29 cellular contexts compared by ENCODE assay signal in genomic region chr2:241842067-241842415, GRCh38. TPM values are rescaled to one million over a fixed set of nuclear protein-coding genes. Genes with fewer than 3 reads are reported as not detected.
A peak's percentile ranks its signal among the peaks of the same experiment; 100 is the strongest.
DNase-seq lines count a peak whose midpoint lies in the region; ATAC-seq and TF ChIP-seq lines count a peak whose summit lies in the region.
"Had no signal": no experiment of that assay in that cellular context is flagged by ENCODE, and none has a peak within 500 bp of the region (broad histone marks: within the 10 kb centered on the region; RNA-seq: fewer than 3 reads in every experiment).

No MANE protein-coding gene starts in this region.

- no peaks in the 10 kb centered on the region for H3K36me3 ChIP-seq in H7 (replicated peaks; ENCODE audit: control insufficient read depth, insufficient read depth, low read length)
- H3K36me3 ChIP-seq: cardiac muscle cell, esophagus squamous epithelium, ovary, suprapubic skin had no signal

- H3K9me3 ChIP-seq in CD4-positive, alpha-beta T cell (ENCODE audit: control insufficient read depth, low read length): no peaks in the 10 kb centered on the region
- H3K9me3 ChIP-seq: esophagus squamous epithelium, ovary, suprapubic skin had no signal

- CTCF ChIA-PET in CD4-positive, alpha-beta T cell (lab: Charles Lee): no interaction called here

- TF ChIP-seq CTCF in CD4-positive, alpha-beta T cell (IDR thresholded peaks at IDR 0.05): no peak
- TF ChIP-seq CTCF in chondrocyte (IDR thresholded peaks at IDR 0.05): no peak

- POLR2A ChIA-PET in CD4-positive, alpha-beta T cell (lab: Charles Lee): no interaction called here

- no peak for DNase-seq in CD4-positive, alpha-beta T cell
- DNase-seq in H7 (peak; percentile 53), posterior vena cava (ENCODE audit: low spot score) (peak; percentile 57), chondrocyte (ENCODE audit: low spot score) (no peak)
- no peak for DNase-seq in effector memory CD8-positive, alpha-beta T cell
- DNase-seq: cortex of kidney; esophagus squamous epithelium; foreskin melanocyte; hippocampal formation; NCI-H1436; NCI-H2107; NCI-H446; NCI-H82; stimulated activated CD4-positive, alpha-beta T cell treated with anti-CD3 and anti-CD28 coated beads, Interleukin-4, amount 100 ng/mL, for 1 hour had no signal

- no peak overlapping the region for H3K27ac ChIP-seq in CD4-positive, alpha-beta T cell (ENCODE audit: low read depth, low read length)
- H3K27ac ChIP-seq: cardiac muscle cell, ovary had no signal

- H3K27me3 ChIP-seq in CD4-positive, alpha-beta T cell (ENCODE audit: control insufficient read depth, insufficient read depth, low read length): no peaks in the 10 kb centered on the region
- peaks cover 13% of the 10 kb centered on the region for H3K27me3 ChIP-seq in H7 (ENCODE audit: control insufficient read depth, insufficient read depth, low read length)
- H3K27me3 ChIP-seq: ovary had no signal

- H3K36me3 Mint-ChIP-seq in CD4-positive, alpha-beta T cell (ENCODE audit: low read depth): no peaks in the 10 kb centered on the region
- H3K36me3 Mint-ChIP-seq in effector memory CD8-positive, alpha-beta T cell (ENCODE audit: insufficient read depth): peaks cover 19% of the 10 kb centered on the region
- no peaks in the 10 kb centered on the region for H3K36me3 Mint-ChIP-seq in chondrocyte (ENCODE audit: low read depth)
- H3K36me3 Mint-ChIP-seq: mesothelial cell of epicardium had no signal

- peaks cover 38% of the 10 kb centered on the region for H3K4me1 Mint-ChIP-seq in CD4-positive, alpha-beta T cell (ENCODE audit: low read depth)
- peaks cover 38 to 41% of the 10 kb centered on the region in 2 donors for H3K4me1 Mint-ChIP-seq in effector memory CD8-positive, alpha-beta T cell (ENCODE audit: low read depth in 2 of 2)
- peaks cover 18% of the 10 kb centered on the region for H3K4me1 Mint-ChIP-seq in chondrocyte (ENCODE audit: low read depth)

- peak overlapping the region; percentile 56 for H3K4me3 Mint-ChIP-seq in CD4-positive, alpha-beta T cell
- H3K4me3 Mint-ChIP-seq in effector memory CD8-positive, alpha-beta T cell: peak overlapping the region; percentile 44 to 94
- H3K4me3 Mint-ChIP-seq in chondrocyte (ENCODE audit: unreplicated experiment): no peak overlapping the region
- H3K4me3 Mint-ChIP-seq: mesothelial cell of epicardium had no signal

- intact Hi-C loops in CD4-positive, alpha-beta T cell (cut with DNase I, micrococcal nuclease): no loop called here
- intact Hi-C loops in posterior vena cava (cut with DNase I): no loop called here

- H3K9me3 Mint-ChIP-seq in CD4-positive, alpha-beta T cell: no peaks in the 10 kb centered on the region
- H3K9me3 Mint-ChIP-seq in effector memory CD8-positive, alpha-beta T cell: no peaks in the 10 kb centered on the region
- H3K9me3 Mint-ChIP-seq in chondrocyte (ENCODE audit: low read depth): no peaks in the 10 kb centered on the region
- H3K9me3 Mint-ChIP-seq: mesothelial cell of epicardium, nephron had no signal

- H3K27me3 Mint-ChIP-seq in CD4-positive, alpha-beta T cell: no peaks in the 10 kb centered on the region
- no peaks in the 10 kb centered on the region for H3K27me3 Mint-ChIP-seq in effector memory CD8-positive, alpha-beta T cell
- H3K27me3 Mint-ChIP-seq in chondrocyte (ENCODE audit: low read depth): peaks cover 26% of the 10 kb centered on the region

- peak overlapping the region; percentile 83 for H3K27ac Mint-ChIP-seq in CD4-positive, alpha-beta T cell
- peak overlapping the region; percentile 92 to 95 for H3K27ac Mint-ChIP-seq in effector memory CD8-positive, alpha-beta T cell
- H3K27ac Mint-ChIP-seq in chondrocyte (ENCODE audit: unreplicated experiment): no peak overlapping the region
- H3K27ac Mint-ChIP-seq: mesothelial cell of epicardium had no signal

- H3K4me3 ChIP-seq in H7 (ENCODE audit: insufficient read depth, low read depth, low read length): no peak overlapping the region
- H3K4me3 ChIP-seq: cardiac muscle cell, ovary had no signal

- no peak for ATAC-seq in CD4-positive, alpha-beta T cell (ENCODE audit: poor library complexity)
- ATAC-seq in effector memory CD8-positive, alpha-beta T cell (replicated peaks): no peak
- ATAC-seq in GM21529 (IDR thresholded peaks at IDR 0.05; ENCODE audit: unreplicated experiment) (no peak), GM21360 (IDR thresholded peaks at IDR 0.05; ENCODE audit: unreplicated experiment) (no peak), SK-N-SH treated with all-trans-retinoic acid at 6 μM for 48 hours (no peak)

TF ChIP-seq in SK-N-SH treated with all-trans-retinoic acid at 6 μM for 48 hours, 23 proteins besides CTCF, POLR2A, EP300 and RAD21:
- TF ChIP-seq ZNF565 (CRISPR knock-in tag; conservative IDR thresholded peaks at IDR 0.05; ENCODE audit: low read depth): no peak
- no peak for TF ChIP-seq TOX (CRISPR knock-in tag; IDR thresholded peaks at IDR 0.05; ENCODE audit: borderline replicate concordance)
- TF ChIP-seq ZNF70 (CRISPR knock-in tag; IDR thresholded peaks at IDR 0.05): no peak
- no peak for TF ChIP-seq ISL1 (CRISPR knock-in tag; IDR thresholded peaks at IDR 0.05)
- TF ChIP-seq, protein P1, sequence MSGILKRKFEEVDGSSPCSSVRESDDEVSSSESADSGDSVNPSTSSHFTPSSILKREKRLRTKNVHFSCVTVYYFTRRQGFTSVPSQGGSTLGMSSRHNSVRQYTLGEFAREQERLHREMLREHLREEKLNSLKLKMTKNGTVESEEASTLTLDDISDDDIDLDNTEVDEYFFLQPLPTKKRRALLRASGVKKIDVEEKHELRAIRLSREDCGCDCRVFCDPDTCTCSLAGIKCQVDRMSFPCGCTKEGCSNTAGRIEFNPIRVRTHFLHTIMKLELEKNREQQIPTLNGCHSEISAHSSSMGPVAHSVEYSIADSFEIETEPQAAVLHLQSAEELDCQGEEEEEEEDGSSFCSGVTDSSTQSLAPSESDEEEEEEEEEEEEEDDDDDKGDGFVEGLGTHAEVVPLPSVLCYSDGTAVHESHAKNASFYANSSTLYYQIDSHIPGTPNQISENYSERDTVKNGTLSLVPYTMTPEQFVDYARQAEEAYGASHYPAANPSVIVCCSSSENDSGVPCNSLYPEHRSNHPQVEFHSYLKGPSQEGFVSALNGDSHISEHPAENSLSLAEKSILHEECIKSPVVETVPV (CRISPR knock-in tag; IDR thresholded peaks at IDR 0.05): no peak
- TF ChIP-seq, protein P2, sequence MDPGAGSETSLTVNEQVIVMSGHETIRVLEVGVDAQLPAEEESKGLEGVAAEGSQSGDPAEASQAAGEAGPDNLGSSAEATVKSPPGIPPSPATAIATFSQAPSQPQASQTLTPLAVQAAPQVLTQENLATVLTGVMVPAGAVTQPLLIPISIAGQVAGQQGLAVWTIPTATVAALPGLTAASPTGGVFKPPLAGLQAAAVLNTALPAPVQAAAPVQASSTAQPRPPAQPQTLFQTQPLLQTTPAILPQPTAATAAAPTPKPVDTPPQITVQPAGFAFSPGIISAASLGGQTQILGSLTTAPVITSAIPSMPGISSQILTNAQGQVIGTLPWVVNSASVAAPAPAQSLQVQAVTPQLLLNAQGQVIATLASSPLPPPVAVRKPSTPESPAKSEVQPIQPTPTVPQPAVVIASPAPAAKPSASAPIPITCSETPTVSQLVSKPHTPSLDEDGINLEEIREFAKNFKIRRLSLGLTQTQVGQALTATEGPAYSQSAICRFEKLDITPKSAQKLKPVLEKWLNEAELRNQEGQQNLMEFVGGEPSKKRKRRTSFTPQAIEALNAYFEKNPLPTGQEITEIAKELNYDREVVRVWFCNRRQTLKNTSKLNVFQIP (CRISPR knock-in tag; IDR thresholded peaks at IDR 0.05; ENCODE audit: borderline replicate concordance, low read depth): no peak
- TF ChIP-seq TCF4 (CRISPR knock-in tag; IDR thresholded peaks at IDR 0.05; ENCODE audit: borderline replicate concordance): no peak
- no peak for TF ChIP-seq ZFP3 (CRISPR knock-in tag; IDR thresholded peaks at IDR 0.05)
- no peak for TF ChIP-seq ESRRG (CRISPR knock-in tag; IDR thresholded peaks at IDR 0.05)
TF ChIP-seq in SK-N-SH treated with all-trans-retinoic acid at 6 μM for 48 hours: peak in this region for 0.

RNA-seq across cellular contexts. Expression of gene PDCD1, which starts 16.7 kb away (rescaled TPM):
- total RNA-seq in CD4-positive, alpha-beta T cell: 10 to 100 TPM in 1 of 2 experiments, 1 to 10 TPM in 1; 9.5 to 11.4 TPM
- total RNA-seq in H7 (2014; rRNA removed; shearing (Covaris generic)): 1.0 and 2.8 TPM in 2 replicates
- total RNA-seq in posterior vena cava (under 1 TPM in 1 of 2 donors, not detected in 1; 0.38 TPM), chondrocyte (not detected in 3 replicates)
- total RNA-seq: cardiac muscle cell, Daoy, M059J, mesothelial cell of epicardium, SK-MEL-5, suprapubic skin had no signal

RNA-seq across cellular contexts. Expression of gene RTP5, which starts 27.5 kb away (rescaled TPM):
- under 1 TPM; 0.30 to 0.36 TPM for total RNA-seq in CD4-positive, alpha-beta T cell
- not detected in 2 replicates for total RNA-seq in H7 (2014; rRNA removed; shearing (Covaris generic))
- total RNA-seq in posterior vena cava (under 1 TPM in 1 of 2 donors, not detected in 1; 0.10 TPM), chondrocyte (not detected in 3 replicates)
- total RNA-seq: aorta; cardiac muscle cell; Daoy; GM12878; left ventricle myocardium superior; M059J; mesothelial cell of epicardium; SK-MEL-5; suprapubic skin; T-helper 1 cell treated with Interleukin-12 subunit alpha and Interleukin-12 subunit beta and Interleukin-4 antibody, amounts not matched to agents 30 ng/mL and 1 ng/mL, for 36 hours had no signal

RNA-seq across cellular contexts. Expression of gene NEU4, which starts 33.0 kb away (rescaled TPM):
- total RNA-seq in CD4-positive, alpha-beta T cell: 1 to 10 TPM; 4.3 to 6.8 TPM
- 0.41 TPM in 1 of 2 replicates, not detected in the other for total RNA-seq in H7 (2014; rRNA removed; shearing (Covaris generic))
- total RNA-seq in posterior vena cava (under 1 TPM in 1 of 2 donors, not detected in 1; 0.38 TPM), chondrocyte (0.42 to 1.3 TPM (median 0.85 TPM) in 3 replicates)
- total RNA-seq: Daoy, esophagus squamous epithelium, M059J, SK-MEL-5 had no signal

Comparison
In these comparisons a context has a peak if more than half of its experiments do, and no peak if none do; other contexts are left out.
1. DNase-seq: peak in H7 (single experiment) and posterior vena cava (single experiment); none in CD4-positive, alpha-beta T cell (0 of 10), effector memory CD8-positive, alpha-beta T cell (0 of 3) and chondrocyte (single experiment).